In genomic region chr6:112216699-112217551, GRCh38 we compare ENCODE assay signal across 10 cellular contexts. TPM values are rescaled to one million over a fixed set of nuclear protein-coding genes. Genes with fewer than 3 reads are reported as not detected.
DNase-seq lines count a peak whose midpoint lies in the region; ATAC-seq and TF ChIP-seq lines count a peak whose summit lies in the region.
"Had no signal": no experiment of that assay in that cellular context is flagged by ENCODE, and none has a peak within 500 bp of the region (broad histone marks: within the 10 kb centered on the region; RNA-seq: fewer than 3 reads in every experiment).

No MANE protein-coding gene starts in this region.

- DNase-seq in left ventricle myocardium superior (no peak), Right ventricle myocardium inferior (ENCODE audit: missing footprints) (no peak), amniotic epithelial cell (ENCODE audit: low read depth) (peak; percentile 95), left kidney (ENCODE audit: low read depth, low spot score) (peak; percentile 69), erythroblast (lab: John Stamatoyannopoulos, UW) (no peak)
- DNase-seq: NCI-H748 treated with DMSO at 0.1 percent for 48 hours had no signal

- ATAC-seq in left ventricle myocardium superior = peak; percentile 5
- ATAC-seq in Right ventricle myocardium inferior = no peak
- no peak for ATAC-seq in activated CD4-positive, CD25-positive, alpha-beta regulatory T cell treated with anti-CD3 and anti-CD28 coated beads, Interleukin-2, amount 50 U/mL, for 24 hours
- no peak for ATAC-seq in HG02973 (IDR thresholded peaks at IDR 0.05; ENCODE audit: unreplicated experiment)
- no peak for ATAC-seq in activated T-helper 17 cell treated with anti-CD3 and anti-CD28 coated beads, Interleukin-2, amount 50 U/mL, for 72 hours (replicated peaks)

- no peak overlapping the region for H3K27ac Mint-ChIP-seq in activated T-helper 17 cell treated with anti-CD3 and anti-CD28 coated beads, Interleukin-2, amount 50 U/mL, for 72 hours
- H3K27ac Mint-ChIP-seq: CD14-positive monocyte had no signal

- no peak for TF ChIP-seq POLR2A in erythroblast (IDR thresholded peaks at IDR 0.05; ENCODE audit: low read length)

- no peaks in the 10 kb centered on the region for H3K36me3 Mint-ChIP-seq in activated T-helper 17 cell treated with anti-CD3 and anti-CD28 coated beads, Interleukin-2, amount 50 U/mL, for 72 hours (ENCODE audit: low read depth)
- H3K36me3 Mint-ChIP-seq: CD14-positive monocyte had no signal

- H3K27me3 Mint-ChIP-seq in activated T-helper 17 cell treated with anti-CD3 and anti-CD28 coated beads, Interleukin-2, amount 50 U/mL, for 72 hours = peaks cover 11% of the 10 kb centered on the region

- no peak overlapping the region for H3K4me3 Mint-ChIP-seq in activated T-helper 17 cell treated with anti-CD3 and anti-CD28 coated beads, Interleukin-2, amount 50 U/mL, for 72 hours
- H3K4me3 Mint-ChIP-seq: CD14-positive monocyte had no signal

- H3K4me1 Mint-ChIP-seq in activated T-helper 17 cell treated with anti-CD3 and anti-CD28 coated beads, Interleukin-2, amount 50 U/mL, for 72 hours = no peaks in the 10 kb centered on the region
- H3K4me1 Mint-ChIP-seq: CD14-positive monocyte had no signal

- no peaks in the 10 kb centered on the region for H3K9me3 Mint-ChIP-seq in activated T-helper 17 cell treated with anti-CD3 and anti-CD28 coated beads, Interleukin-2, amount 50 U/mL, for 72 hours
- H3K9me3 Mint-ChIP-seq: CD14-positive monocyte had no signal

- intact Hi-C loops in left ventricle myocardium superior (cut with micrococcal nuclease) (no loop called here), Right ventricle myocardium inferior (cut with DNase I) (no loop called here)

RNA-seq across cellular contexts. Expression of gene LAMA4, which starts 37.4 kb away (rescaled TPM):
- total RNA-seq in left ventricle myocardium superior = 50.6 TPM
- 83.0 TPM for total RNA-seq in Right ventricle myocardium inferior
- total RNA-seq in activated T-helper 17 cell treated with anti-CD3 and anti-CD28 coated beads, Interleukin-2, amount 50 U/mL, for 72 hours = not detected

Comparison
In these comparisons a context has a peak if more than half of its experiments do, and no peak if none do; other contexts are left out.
1. DNase-seq: peak in amniotic epithelial cell (single experiment) and left kidney (single experiment); none in left ventricle myocardium superior (single experiment), Right ventricle myocardium inferior (single experiment) and erythroblast (0 of 2).
2. RNA of gene LAMA4, which starts 37.4 kb away (total RNA-seq): 83.0 TPM in Right ventricle myocardium inferior (single experiment) and 50.6 TPM in left ventricle myocardium superior (single experiment); not detected in activated T-helper 17 cell treated with anti-CD3 and anti-CD28 coated beads, Interleukin-2, amount 50 U/mL, for 72 hours; every median in the first group is over 10 times any median in the second.